In genomic region chr11:68030318-68031135, GRCh38 we compare ENCODE assay signal across 1 cellular context.
A peak's percentile ranks its signal among the peaks of the same experiment; 100 is the strongest.
TF ChIP-seq lines count a peak whose summit lies in the region.

Gene NDUFS8 (plus strand): TSS chr11:68030681. CDS start chr11:68032152, 1,471 bp downstream.

TF ChIP-seq in HepG2, 621 proteins besides CTCF, POLR2A, EP300 and RAD21 (continued from another document and continues in another):
- no peak for TF ChIP-seq TCF7L2 (IDR thresholded peaks at IDR 0.05; ENCODE audit: low read depth, low read length)
- no peak for TF ChIP-seq ZBTB40 (IDR thresholded peaks at IDR 0.05)
- TF ChIP-seq ZBTB40 (CRISPR knock-in tag; IDR thresholded peaks at IDR 0.05): peak; percentile 57; the same call in 1 of the 2 replicates
- TF ChIP-seq ZNF577 (CRISPR knock-in tag; IDR thresholded peaks at IDR 0.05; ENCODE audit: borderline replicate concordance, low read depth): no peak
- TF ChIP-seq MED8 (CRISPR knock-in tag; IDR thresholded peaks at IDR 0.05; ENCODE audit: insufficient replicate concordance): no peak
- no peak for TF ChIP-seq ZNF562 (CRISPR knock-in tag; IDR thresholded peaks at IDR 0.05; ENCODE audit: borderline replicate concordance)
- no peak for TF ChIP-seq CENPX (CRISPR knock-in tag; IDR thresholded peaks at IDR 0.05)
- TF ChIP-seq ZNF275 (CRISPR knock-in tag; IDR thresholded peaks at IDR 0.05; ENCODE audit: borderline replicate concordance): 0 out of 2 replicates have a peak, but pooled peaks have one; percentile 46
- no peak for TF ChIP-seq ZNF678 (CRISPR knock-in tag; IDR thresholded peaks at IDR 0.05)
- TF ChIP-seq EED (CRISPR knock-in tag; IDR thresholded peaks at IDR 0.05): peak; percentile 30; the same call in 1 of the 2 replicates
- TF ChIP-seq ZNF619 (CRISPR knock-in tag; IDR thresholded peaks at IDR 0.05): no peak
- no peak for TF ChIP-seq ZNF567 (CRISPR knock-in tag; IDR thresholded peaks at IDR 0.05; ENCODE audit: borderline replicate concordance)
- TF ChIP-seq ZNF850 (CRISPR knock-in tag; conservative IDR thresholded peaks at IDR 0.05): no peak
- no peak for TF ChIP-seq JDP2 (CRISPR knock-in tag; IDR thresholded peaks at IDR 0.05; ENCODE audit: borderline replicate concordance)
- no peak for TF ChIP-seq SP140L (CRISPR knock-in tag; IDR thresholded peaks at IDR 0.05; ENCODE audit: borderline replicate concordance)
- TF ChIP-seq KDM6A (CRISPR knock-in tag; IDR thresholded peaks at IDR 0.05; ENCODE audit: low read depth): no peak
- 0 out of 2 replicates have a peak, but pooled peaks have one; percentile 24 for TF ChIP-seq AHDC1 (CRISPR knock-in tag; IDR thresholded peaks at IDR 0.05; ENCODE audit: borderline replicate concordance)
- TF ChIP-seq ZBTB2 (CRISPR knock-in tag; IDR thresholded peaks at IDR 0.05; ENCODE audit: low read depth): no peak
- no peak; the same call in 1 of the 2 replicates for TF ChIP-seq MYPOP (CRISPR knock-in tag; IDR thresholded peaks at IDR 0.05)
- no peak for TF ChIP-seq SMAD9 (CRISPR knock-in tag; IDR thresholded peaks at IDR 0.05)
- TF ChIP-seq SRY (CRISPR knock-in tag; IDR thresholded peaks at IDR 0.05): peak; percentile 52; the same call in 1 of the 2 replicates
- TF ChIP-seq PHF8 (CRISPR knock-in tag; IDR thresholded peaks at IDR 0.05): peak; percentile 97
- peak; percentile 72; the same call in 1 of the 2 replicates for TF ChIP-seq CEBPZ (IDR thresholded peaks at IDR 0.05; ENCODE audit: low read length)
- no peak for TF ChIP-seq ZNF720 (CRISPR knock-in tag; IDR thresholded peaks at IDR 0.05)
- TF ChIP-seq ZNF17 (CRISPR knock-in tag; IDR thresholded peaks at IDR 0.05): 0 out of 2 replicates have a peak, but pooled peaks have one; percentile 65
- no peak for TF ChIP-seq TRIM22 (IDR thresholded peaks at IDR 0.05)
- TF ChIP-seq ZFP41 (CRISPR knock-in tag; IDR thresholded peaks at IDR 0.05; ENCODE audit: borderline replicate concordance): no peak
- TF ChIP-seq ZNF3 (CRISPR knock-in tag; IDR thresholded peaks at IDR 0.05): no peak
- TF ChIP-seq TSC22D2 (CRISPR knock-in tag; IDR thresholded peaks at IDR 0.05; ENCODE audit: borderline replicate concordance): peak; percentile 48; the same call in 1 of the 2 replicates
- TF ChIP-seq ZNF143 (CRISPR knock-in tag; IDR thresholded peaks at IDR 0.05): no peak
- TF ChIP-seq ZNF878 (CRISPR knock-in tag; IDR thresholded peaks at IDR 0.05): no peak
- peak; percentile 81 for TF ChIP-seq JARID2 (CRISPR knock-in tag; IDR thresholded peaks at IDR 0.05; ENCODE audit: insufficient replicate concordance)
- no peak for TF ChIP-seq ZNF234 (CRISPR knock-in tag; conservative IDR thresholded peaks at IDR 0.05)
